In genomic region chr2:46390901-46391395, GRCh38 we compare ENCODE assay signal across 14 cellular contexts.
DNase-seq lines count a peak whose midpoint lies in the region; ATAC-seq, FAIRE-seq and TF ChIP-seq lines count a peak whose summit lies in the region.
"Had no signal": no experiment of that assay in that cellular context is flagged by ENCODE, and none has a peak within 500 bp of the region (broad histone marks: within the 10 kb centered on the region; RNA-seq: fewer than 3 reads in every experiment).

No MANE protein-coding gene starts in this region.

- H3K9ac ChIP-seq in endothelial cell of umbilical vein (replicated peaks; ENCODE audit: extremely low read depth, insufficient read depth, low read length), result no peak overlapping the region
- H3K9ac ChIP-seq: BLaER1 had no signal

- H3K27me3 Mint-ChIP-seq in CD14-positive monocyte (ENCODE audit: low read depth in 3 of 3), result peaks cover 0 to 3% (median 3%) of the 10 kb centered on the region in 3 donors

- H3K4me1 ChIP-seq in endothelial cell of umbilical vein (ENCODE audit: control insufficient read depth, extremely low read depth, insufficient read depth, low read length) (no peaks in the 10 kb centered on the region), testis (no peaks in the 10 kb centered on the region), HAP-1 (no peaks in the 10 kb centered on the region)
- H3K4me1 ChIP-seq: BLaER1 had no signal

- CTCF ChIA-PET in endothelial cell of umbilical vein (lab: Charles Lee), result interaction anchor here (1.3 kb wide), 1 partner anchor 398 kb away, joined by 7 read pairs; no protein-coding TSS in a partner anchor

- H3K4me2 ChIP-seq in endothelial cell of umbilical vein (ENCODE audit: insufficient read depth, low read length), result no peak overlapping the region
- H3K4me2 ChIP-seq: BLaER1 had no signal

- DNase-seq in CD14-positive monocyte (ENCODE audit: low spot score) (peak; percentile 11), HTR-8/SVneo (ENCODE audit: insufficient read length, low spot score) (no peak), endothelial cell of umbilical vein (ENCODE audit: low read depth, low spot score) (no peak), testis (peak; percentile 2), HAP-1 (ENCODE audit: low spot score in 2 of 2) (no peak), NCI-H128 (lab: John Stamatoyannopoulos, UW; ENCODE audit: unreplicated experiment) (no peak)
- DNase-seq: AML-193; CD4-positive, CD25-positive, alpha-beta regulatory T cell; DMS53; GF-D8 had no signal

- no peak overlapping the region for H3K27ac ChIP-seq in endothelial cell of umbilical vein (ENCODE audit: insufficient read depth, low read depth, low read length)
- no peak overlapping the region for H3K27ac ChIP-seq in testis
- H3K27ac ChIP-seq: BLaER1 had no signal

- peaks cover 53% of the 10 kb centered on the region for H3K4me1 Mint-ChIP-seq in CD14-positive monocyte
- H3K4me1 Mint-ChIP-seq: CD4-positive, CD25-positive, alpha-beta regulatory T cell had no signal

- no peaks in the 10 kb centered on the region for H3K79me2 ChIP-seq in endothelial cell of umbilical vein (ENCODE audit: control insufficient read depth, insufficient read depth, low read length)

- TF ChIP-seq CTCF in CD14-positive monocyte (IDR thresholded peaks at IDR 0.05) (no peak), endothelial cell of umbilical vein (IDR thresholded peaks at IDR 0.05; ENCODE audit: extremely low read depth in 1 of 2, insufficient read depth in 1 of 2, low read depth in 1 of 2, low read length in 2 of 2) (no peak), testis (IDR thresholded peaks at IDR 0.05) (no peak)

- peaks cover 0 to 5% of the 10 kb centered on the region in 2 donors for H3K36me3 Mint-ChIP-seq in CD14-positive monocyte
- H3K36me3 Mint-ChIP-seq: CD4-positive, CD25-positive, alpha-beta regulatory T cell had no signal

- 90 to 96% methylated on average over 7 of the region's 7 CpGs for WGBS in testis, 2 donors

- H3K9me1 ChIP-seq in endothelial cell of umbilical vein (replicated peaks; ENCODE audit: control insufficient read depth, extremely low read depth, insufficient read depth, low read length), result no peaks in the 10 kb centered on the region

- peaks cover 0 to 2% (median 0%) of the 10 kb centered on the region in 7 donors for H3K9me3 Mint-ChIP-seq in CD14-positive monocyte
- H3K9me3 Mint-ChIP-seq: CD4-positive, CD25-positive, alpha-beta regulatory T cell had no signal

- ATAC-seq in HG03571 (IDR thresholded peaks at IDR 0.05; ENCODE audit: unreplicated experiment), result no peak

- in situ Hi-C loops in HAP-1 (cut with MboI; ENCODE audit: low sequenced_read_pairs), result no loop called here

- no peak overlapping the region for H3K4me3 Mint-ChIP-seq in CD14-positive monocyte
- H3K4me3 Mint-ChIP-seq: CD4-positive, CD25-positive, alpha-beta regulatory T cell had no signal

- BruUV-seq in endothelial cell of umbilical vein (replicated peaks; lab: Mats Ljungman, UMichigan), result no TSS peak

- H3K27me3 ChIP-seq in endothelial cell of umbilical vein (ENCODE audit: control insufficient read depth in 2 of 2, insufficient read depth in 2 of 2, low read length in 2 of 2), result peaks cover 0 to 3% of the 10 kb centered on the region in 2 experiments
- H3K27me3 ChIP-seq in testis, result no peaks in the 10 kb centered on the region
- H3K27me3 ChIP-seq in HAP-1 (ENCODE audit: low read depth), result peaks cover 12% of the 10 kb centered on the region; the same call in 1 of the 2 replicates
- H3K27me3 ChIP-seq: BLaER1 had no signal

- H3K9me3 ChIP-seq in endothelial cell of umbilical vein (replicated peaks; ENCODE audit: control insufficient read depth, insufficient read depth, low read length) (no peaks in the 10 kb centered on the region), testis (no peaks in the 10 kb centered on the region), HAP-1 (no peaks in the 10 kb centered on the region)

- POLR2A ChIA-PET in endothelial cell of umbilical vein (lab: Charles Lee), result no interaction called here

- H3K36me3 ChIP-seq in endothelial cell of umbilical vein (ENCODE audit: control insufficient read depth in 2 of 2, extremely low read depth in 1 of 2, insufficient read depth in 2 of 2, low read length in 2 of 2) (peaks cover 3 to 17% of the 10 kb centered on the region in 2 experiments), testis (ENCODE audit: low read depth, missing control alignments) (no peaks in the 10 kb centered on the region), HAP-1 (replicated peaks) (no peaks in the 10 kb centered on the region)
- H3K36me3 ChIP-seq: BLaER1 had no signal

- dilution Hi-C loops in endothelial cell of umbilical vein (cut with MboI; ENCODE audit: extremely low pct_ligation_motif_present, low sequenced_read_pairs), result no loop called here

- no peak overlapping the region for H2AFZ ChIP-seq in endothelial cell of umbilical vein (ENCODE audit: low read depth, low read length)

- intact Hi-C loops in CD14-positive monocyte (cut with micrococcal nuclease), result no loop called here
- intact Hi-C loops in endothelial cell of umbilical vein (cut with micrococcal nuclease), result no loop called here
- intact Hi-C loops in testis (cut with DNase I; ENCODE audit: low total_unique reads), result no loop called here

- H4K20me1 ChIP-seq in endothelial cell of umbilical vein (replicated peaks; ENCODE audit: control insufficient read depth, extremely low read depth, insufficient read depth, low read length), result no peaks in the 10 kb centered on the region
- H4K20me1 ChIP-seq: BLaER1 had no signal

- H3K4me3 ChIP-seq in endothelial cell of umbilical vein (replicated peaks in 1 of 3; ENCODE audit: insufficient read depth in 1 of 3, low read depth in 1 of 3, low read length in 3 of 3) (no peak overlapping the region), testis (no peak overlapping the region), HAP-1 (no peak overlapping the region)
- H3K4me3 ChIP-seq: BLaER1 had no signal

- FAIRE-seq in HTR-8/SVneo (lab: Jason Lieb, UNC), result peak; percentile 26
- peak; percentile 8 for FAIRE-seq in endothelial cell of umbilical vein (lab: Jason Lieb, UNC)
- FAIRE-seq: GM19239, H1 had no signal

- no peak overlapping the region for H3K27ac Mint-ChIP-seq in CD14-positive monocyte
- H3K27ac Mint-ChIP-seq: CD4-positive, CD25-positive, alpha-beta regulatory T cell had no signal

- TF ChIP-seq POLR2A in endothelial cell of umbilical vein (IDR thresholded peaks at IDR 0.05; ENCODE audit: low read depth, low read length) (no peak), testis (IDR thresholded peaks at IDR 0.05) (no peak)

TF ChIP-seq in endothelial cell of umbilical vein, 7 proteins besides CTCF, POLR2A, EP300 and RAD21:
- TF ChIP-seq JUN (IDR thresholded peaks at IDR 0.05; ENCODE audit: borderline replicate concordance, insufficient read depth, insufficient read length, low read depth), result no peak

Comparison
In these comparisons a context has a peak if more than half of its experiments do, and no peak if none do; other contexts are left out.
1. DNase-seq: peak in CD14-positive monocyte (single experiment) and testis (single experiment); none in HTR-8/SVneo (single experiment), endothelial cell of umbilical vein (single experiment), HAP-1 (0 of 2) and NCI-H128 (single experiment).